Comparison of ENCODE assay signal across 1 cellular context in the genomic region with DNA sequence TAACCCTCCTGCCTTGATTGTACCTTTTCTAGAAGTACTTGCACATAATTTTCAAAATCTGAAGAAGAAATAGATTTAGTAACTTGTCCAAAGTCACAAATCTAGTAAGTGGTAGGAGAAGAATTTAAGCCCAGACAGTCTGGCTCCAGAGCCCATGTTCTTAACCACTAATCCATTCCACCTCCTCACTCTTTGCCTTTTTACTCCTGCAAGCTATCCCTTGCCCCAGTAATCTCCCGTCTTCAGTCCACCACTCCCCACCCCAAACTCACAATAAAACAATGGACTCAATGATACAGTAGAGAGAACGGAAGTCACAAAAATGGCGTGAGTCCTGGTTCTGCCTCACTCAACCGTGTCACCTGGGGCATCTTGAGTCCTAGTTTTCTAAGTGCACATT.
TF ChIP-seq lines count a peak whose summit lies in the region.

No MANE protein-coding gene starts in this region.

TF ChIP-seq in GM23338, 12 proteins besides CTCF, POLR2A, EP300 and RAD21 (continued from another document):
- TF ChIP-seq, protein P1, sequence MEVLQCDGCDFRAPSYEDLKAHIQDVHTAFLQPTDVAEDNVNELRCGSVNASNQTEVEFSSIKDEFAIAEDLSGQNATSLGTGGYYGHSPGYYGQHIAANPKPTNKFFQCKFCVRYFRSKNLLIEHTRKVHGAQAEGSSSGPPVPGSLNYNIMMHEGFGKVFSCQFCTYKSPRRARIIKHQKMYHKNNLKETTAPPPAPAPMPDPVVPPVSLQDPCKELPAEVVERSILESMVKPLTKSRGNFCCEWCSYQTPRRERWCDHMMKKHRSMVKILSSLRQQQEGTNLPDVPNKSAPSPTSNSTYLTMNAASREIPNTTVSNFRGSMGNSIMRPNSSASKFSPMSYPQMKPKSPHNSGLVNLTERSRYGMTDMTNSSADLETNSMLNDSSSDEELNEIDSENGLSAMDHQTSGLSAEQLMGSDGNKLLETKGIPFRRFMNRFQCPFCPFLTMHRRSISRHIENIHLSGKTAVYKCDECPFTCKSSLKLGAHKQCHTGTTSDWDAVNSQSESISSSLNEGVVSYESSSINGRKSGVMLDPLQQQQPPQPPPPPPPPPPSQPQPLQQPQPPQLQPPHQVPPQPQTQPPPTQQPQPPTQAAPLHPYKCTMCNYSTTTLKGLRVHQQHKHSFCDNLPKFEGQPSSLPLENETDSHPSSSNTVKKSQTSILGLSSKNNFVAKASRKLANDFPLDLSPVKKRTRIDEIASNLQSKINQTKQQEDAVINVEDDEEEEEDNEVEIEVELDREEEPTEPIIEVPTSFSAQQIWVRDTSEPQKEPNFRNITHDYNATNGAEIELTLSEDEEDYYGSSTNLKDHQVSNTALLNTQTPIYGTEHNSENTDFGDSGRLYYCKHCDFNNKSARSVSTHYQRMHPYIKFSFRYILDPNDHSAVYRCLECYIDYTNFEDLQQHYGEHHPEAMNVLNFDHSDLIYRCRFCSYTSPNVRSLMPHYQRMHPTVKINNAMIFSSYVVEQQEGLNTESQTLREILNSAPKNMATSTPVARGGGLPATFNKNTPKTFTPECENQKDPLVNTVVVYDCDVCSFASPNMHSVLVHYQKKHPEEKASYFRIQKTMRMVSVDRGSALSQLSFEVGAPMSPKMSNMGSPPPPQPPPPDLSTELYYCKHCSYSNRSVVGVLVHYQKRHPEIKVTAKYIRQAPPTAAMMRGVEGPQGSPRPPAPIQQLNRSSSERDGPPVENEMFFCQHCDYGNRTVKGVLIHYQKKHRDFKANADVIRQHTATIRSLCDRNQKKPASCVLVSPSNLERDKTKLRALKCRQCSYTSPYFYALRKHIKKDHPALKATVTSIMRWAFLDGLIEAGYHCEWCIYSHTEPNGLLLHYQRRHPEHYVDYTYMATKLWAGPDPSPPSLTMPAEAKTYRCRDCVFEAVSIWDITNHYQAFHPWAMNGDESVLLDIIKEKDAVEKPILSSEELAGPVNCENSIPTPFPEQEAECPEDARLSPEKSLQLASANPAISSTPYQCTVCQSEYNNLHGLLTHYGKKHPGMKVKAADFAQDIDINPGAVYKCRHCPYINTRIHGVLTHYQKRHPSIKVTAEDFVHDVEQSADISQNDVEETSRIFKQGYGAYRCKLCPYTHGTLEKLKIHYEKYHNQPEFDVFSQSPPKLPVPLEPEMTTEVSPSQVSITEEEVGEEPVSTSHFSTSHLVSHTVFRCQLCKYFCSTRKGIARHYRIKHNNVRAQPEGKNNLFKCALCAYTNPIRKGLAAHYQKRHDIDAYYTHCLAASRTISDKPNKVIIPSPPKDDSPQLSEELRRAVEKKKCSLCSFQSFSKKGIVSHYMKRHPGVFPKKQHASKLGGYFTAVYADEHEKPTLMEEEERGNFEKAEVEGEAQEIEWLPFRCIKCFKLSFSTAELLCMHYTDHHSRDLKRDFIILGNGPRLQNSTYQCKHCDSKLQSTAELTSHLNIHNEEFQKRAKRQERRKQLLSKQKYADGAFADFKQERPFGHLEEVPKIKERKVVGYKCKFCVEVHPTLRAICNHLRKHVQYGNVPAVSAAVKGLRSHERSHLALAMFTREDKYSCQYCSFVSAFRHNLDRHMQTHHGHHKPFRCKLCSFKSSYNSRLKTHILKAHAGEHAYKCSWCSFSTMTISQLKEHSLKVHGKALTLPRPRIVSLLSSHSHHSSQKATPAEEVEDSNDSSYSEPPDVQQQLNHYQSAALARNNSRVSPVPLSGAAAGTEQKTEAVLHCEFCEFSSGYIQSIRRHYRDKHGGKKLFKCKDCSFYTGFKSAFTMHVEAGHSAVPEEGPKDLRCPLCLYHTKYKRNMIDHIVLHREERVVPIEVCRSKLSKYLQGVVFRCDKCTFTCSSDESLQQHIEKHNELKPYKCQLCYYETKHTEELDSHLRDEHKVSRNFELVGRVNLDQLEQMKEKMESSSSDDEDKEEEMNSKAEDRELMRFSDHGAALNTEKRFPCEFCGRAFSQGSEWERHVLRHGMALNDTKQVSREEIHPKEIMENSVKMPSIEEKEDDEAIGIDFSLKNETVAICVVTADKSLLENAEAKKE (CRISPR knock-in tag; IDR thresholded peaks at IDR 0.05), result no peak
- no peak for TF ChIP-seq CREB1 (CRISPR knock-in tag; IDR thresholded peaks at IDR 0.05; ENCODE audit: low read depth)
- TF ChIP-seq POLR2AphosphoS5 (IDR thresholded peaks at IDR 0.05; ENCODE audit: low read depth), result no peak
- no peak for TF ChIP-seq NANOG (IDR thresholded peaks at IDR 0.05; ENCODE audit: borderline replicate concordance)
- no peak for TF ChIP-seq ZNF331 (CRISPR knock-in tag; IDR thresholded peaks at IDR 0.05; ENCODE audit: low read depth)
- TF ChIP-seq, protein P2, sequence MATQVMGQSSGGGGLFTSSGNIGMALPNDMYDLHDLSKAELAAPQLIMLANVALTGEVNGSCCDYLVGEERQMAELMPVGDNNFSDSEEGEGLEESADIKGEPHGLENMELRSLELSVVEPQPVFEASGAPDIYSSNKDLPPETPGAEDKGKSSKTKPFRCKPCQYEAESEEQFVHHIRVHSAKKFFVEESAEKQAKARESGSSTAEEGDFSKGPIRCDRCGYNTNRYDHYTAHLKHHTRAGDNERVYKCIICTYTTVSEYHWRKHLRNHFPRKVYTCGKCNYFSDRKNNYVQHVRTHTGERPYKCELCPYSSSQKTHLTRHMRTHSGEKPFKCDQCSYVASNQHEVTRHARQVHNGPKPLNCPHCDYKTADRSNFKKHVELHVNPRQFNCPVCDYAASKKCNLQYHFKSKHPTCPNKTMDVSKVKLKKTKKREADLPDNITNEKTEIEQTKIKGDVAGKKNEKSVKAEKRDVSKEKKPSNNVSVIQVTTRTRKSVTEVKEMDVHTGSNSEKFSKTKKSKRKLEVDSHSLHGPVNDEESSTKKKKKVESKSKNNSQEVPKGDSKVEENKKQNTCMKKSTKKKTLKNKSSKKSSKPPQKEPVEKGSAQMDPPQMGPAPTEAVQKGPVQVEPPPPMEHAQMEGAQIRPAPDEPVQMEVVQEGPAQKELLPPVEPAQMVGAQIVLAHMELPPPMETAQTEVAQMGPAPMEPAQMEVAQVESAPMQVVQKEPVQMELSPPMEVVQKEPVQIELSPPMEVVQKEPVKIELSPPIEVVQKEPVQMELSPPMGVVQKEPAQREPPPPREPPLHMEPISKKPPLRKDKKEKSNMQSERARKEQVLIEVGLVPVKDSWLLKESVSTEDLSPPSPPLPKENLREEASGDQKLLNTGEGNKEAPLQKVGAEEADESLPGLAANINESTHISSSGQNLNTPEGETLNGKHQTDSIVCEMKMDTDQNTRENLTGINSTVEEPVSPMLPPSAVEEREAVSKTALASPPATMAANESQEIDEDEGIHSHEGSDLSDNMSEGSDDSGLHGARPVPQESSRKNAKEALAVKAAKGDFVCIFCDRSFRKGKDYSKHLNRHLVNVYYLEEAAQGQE (IDR thresholded peaks at IDR 0.05; ENCODE audit: unreplicated experiment), result no peak
- no peak for TF ChIP-seq JUNB (IDR thresholded peaks at IDR 0.05; ENCODE audit: unreplicated experiment)
TF ChIP-seq in GM23338: peak in this region for 0.
